In the genomic region with DNA sequence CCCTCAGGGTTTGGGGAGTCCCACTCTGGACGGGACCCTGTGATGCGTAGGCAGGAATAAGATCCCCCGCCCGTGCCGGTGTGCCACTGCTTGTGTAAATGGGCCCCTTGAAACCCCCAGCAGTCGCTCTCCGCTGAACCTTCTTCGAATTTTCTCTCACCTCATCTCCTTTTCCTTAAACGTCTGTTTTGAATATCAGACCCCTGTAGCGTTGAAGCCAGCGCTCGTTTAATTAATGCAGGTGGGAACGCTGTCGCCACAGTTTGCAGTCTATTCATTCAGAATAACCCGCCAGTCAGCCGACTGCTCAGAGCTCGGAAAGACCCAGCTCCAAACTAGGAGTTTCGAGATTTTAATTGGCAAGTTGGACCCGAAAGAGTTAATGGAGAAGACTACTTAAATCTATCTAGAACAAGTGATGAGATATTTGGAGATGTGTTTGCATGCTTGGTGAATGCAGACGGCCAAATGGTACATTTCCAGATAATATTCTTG, we compare ENCODE assay signal across 8 cellular contexts. TPM values are rescaled to one million over a fixed set of nuclear protein-coding genes. Genes with fewer than 3 reads are reported as not detected.
A peak's percentile ranks its signal among the peaks of the same experiment; 100 is the strongest.
DNase-seq lines count a peak whose midpoint lies in the region; ATAC-seq and TF ChIP-seq lines count a peak whose summit lies in the region.

No MANE protein-coding gene starts in this region.

- H3K27me3 ChIP-seq in GM23248 (replicated peaks; ENCODE audit: insufficient read depth) (no peaks in the 10 kb centered on the region), NT2/D1 (ENCODE audit: insufficient read depth, insufficient read length) (no peaks in the 10 kb centered on the region), ectodermal cell (ENCODE audit: control insufficient read depth, insufficient read depth, low read length, poor library complexity, severe bottlenecking) (no peaks in the 10 kb centered on the region)

- peaks cover 37% of the 10 kb centered on the region for H3K79me2 ChIP-seq in GM23248 (ENCODE audit: insufficient read depth)

- H3K9me2 ChIP-seq in GM23248 (ENCODE audit: insufficient read depth) = no peaks in the 10 kb centered on the region

- no peak for TF ChIP-seq CTCF in natural killer cell (IDR thresholded peaks at IDR 0.05)

- H3K9ac ChIP-seq in ES-I3 (ENCODE audit: low read depth, low read length) (peak overlapping the region; percentile 98), GM23248 (peak overlapping the region; percentile 89), NT2/D1 (ENCODE audit: insufficient read length, low read depth) (peak overlapping the region; percentile 96)

- peaks cover 3% of the 10 kb centered on the region; the same call in 1 of the 2 replicates for H3K4me1 ChIP-seq in ES-I3 (ENCODE audit: insufficient read depth, low read length)
- peaks cover 11% of the 10 kb centered on the region for H3K4me1 ChIP-seq in GM23248 (ENCODE audit: insufficient read depth)
- no peaks in the 10 kb centered on the region for H3K4me1 ChIP-seq in NT2/D1 (ENCODE audit: insufficient read depth, insufficient read length)
- H3K4me1 ChIP-seq in ectodermal cell (ENCODE audit: control insufficient read depth, insufficient read depth, low read length) = no peaks in the 10 kb centered on the region

- DNase-seq in GM23248 (peak; percentile 43), NT2/D1 (ENCODE audit: low read depth, low spot score) (no peak), natural killer cell (no peak), GM19240 (ENCODE audit: insufficient read length, low spot score) (no peak), retina (no peak)
- DNase-seq in stimulated activated naive CD4-positive, alpha-beta T cell (lab: John Stamatoyannopoulos, UW) = no peak

- peak overlapping the region; percentile 92 for H3K27ac Mint-ChIP-seq in natural killer cell

- H3K4me3 ChIP-seq in GM23248 (peak overlapping the region; percentile 95), NT2/D1 (ENCODE audit: insufficient read length, low read depth) (peak overlapping the region; percentile 86), ectodermal cell (ENCODE audit: insufficient read depth, low read depth, low read length) (peak overlapping the region; percentile 97)

- ATAC-seq in natural killer cell = peak in 1 of 3 donors; percentile 20

- intact Hi-C loops in natural killer cell (cut with micrococcal nuclease) = loop anchor here (1.0 to 2.0 kb wide), 5 partner anchors 34 to 155 kb away; a partner anchor contains a TSS

- H3K27ac ChIP-seq in GM23248 (peak overlapping the region; percentile 41), ectodermal cell (ENCODE audit: insufficient read depth, low read depth, low read length, poor library complexity, severe bottlenecking) (peak overlapping the region; percentile 84)

- H4K20me1 ChIP-seq in GM23248 (ENCODE audit: insufficient read depth) = no peaks in the 10 kb centered on the region

- H3K36me3 Mint-ChIP-seq in natural killer cell = peaks cover 6% of the 10 kb centered on the region

- H2AFZ ChIP-seq in GM23248 = peak overlapping the region; percentile 97

- peaks cover 28 to 34% of the 10 kb centered on the region in 2 donors for H3K4me1 Mint-ChIP-seq in natural killer cell

- H3K27me3 Mint-ChIP-seq in natural killer cell (ENCODE audit: low read depth in 2 of 2) = no peaks in the 10 kb centered on the region

- 0 to 1% methylated on average over 20 of the region's 20 CpGs for WGBS in GM23248 (ENCODE audit: low coverage in 1 of 2, low lambda C conversion rate in 2 of 2, missing lambda C conversion rate in 2 of 2), 2 experiments
- 0 to 1% methylated on average over 20 of the region's 20 CpGs for WGBS in ectodermal cell, 2 experiments

- H3K4me2 ChIP-seq in GM23248 (ENCODE audit: unreplicated experiment) = peak overlapping the region; percentile 88

- in situ Hi-C loops in GM23248 (cut with MboI) = no loop called here

- H3K36me3 ChIP-seq in ES-I3 (ENCODE audit: insufficient read depth, low read length) = peaks cover 6% of the 10 kb centered on the region; the same call in 1 of the 2 replicates
- peaks cover 9% of the 10 kb centered on the region for H3K36me3 ChIP-seq in GM23248 (ENCODE audit: low read depth)
- H3K36me3 ChIP-seq in NT2/D1 (ENCODE audit: insufficient read depth, insufficient read length, low read length) = peaks cover 11% of the 10 kb centered on the region
- peaks cover 3% of the 10 kb centered on the region for H3K36me3 ChIP-seq in ectodermal cell (ENCODE audit: control insufficient read depth, insufficient read depth, low read length)

- peaks cover 9% of the 10 kb centered on the region for H3F3A ChIP-seq in GM23248 (ENCODE audit: insufficient read depth)

- H3K4me3 Mint-ChIP-seq in natural killer cell = peak overlapping the region; percentile 99

- H3K9me3 ChIP-seq in ES-I3 (ENCODE audit: control insufficient read depth, insufficient read depth, low read length) (no peaks in the 10 kb centered on the region), GM23248 (ENCODE audit: low read depth) (no peaks in the 10 kb centered on the region), NT2/D1 (ENCODE audit: insufficient read depth, low read length) (no peaks in the 10 kb centered on the region), ectodermal cell (ENCODE audit: control insufficient read depth, low read length) (no peaks in the 10 kb centered on the region)

- H3K9me3 Mint-ChIP-seq in natural killer cell = no peaks in the 10 kb centered on the region

RNA-seq across cellular contexts. Expression of a gene that starts 0.7 kb away (rescaled TPM):
- total RNA-seq in GM23248 (2014; rRNA removed; shearing (Covaris generic)) = 16.9 and 21.8 TPM in 2 replicates
- 31.8 and 33.7 TPM in 2 replicates for polyA plus RNA-seq in GM23248 (2016; fragmentation: Nextera tagmentation; extraction: Ambion mirVana)
- polyA plus RNA-seq in ectodermal cell (2013, experiment 1 of 4) = 67.8 TPM
- 77.3 TPM for polyA plus RNA-seq in ectodermal cell (2013, experiment 2 of 4)
- polyA plus RNA-seq in ectodermal cell (2013, experiment 3 of 4) = 64.6 TPM
- polyA plus RNA-seq in ectodermal cell (2013, experiment 4 of 4) = 67.2 TPM
- total RNA-seq in natural killer cell = 10 to 100 TPM; 57.4 to 64.1 (median 62.4) TPM
